1 cellular context compared by ENCODE assay signal in the genomic region with DNA sequence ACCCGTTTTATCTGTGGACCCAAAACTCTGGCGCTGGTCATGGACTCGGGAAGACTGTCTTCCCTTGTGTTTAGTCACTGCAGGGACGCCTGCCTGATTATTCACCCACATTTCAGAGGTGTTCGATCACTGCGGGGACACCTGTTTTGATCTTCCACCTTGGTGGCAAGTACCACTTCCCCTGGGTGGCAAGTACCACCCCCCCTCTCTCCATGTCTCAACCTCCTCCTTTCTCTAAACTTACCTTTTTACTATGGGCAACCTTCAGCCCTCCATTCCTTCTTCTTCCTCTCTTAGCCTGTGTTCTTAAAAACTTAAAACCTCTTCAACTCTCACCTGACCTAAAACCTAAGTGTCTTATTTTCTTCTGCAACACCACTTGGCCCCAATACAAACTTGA.
TF ChIP-seq lines count a peak whose summit lies in the region.

No MANE protein-coding gene starts in this region.

TF ChIP-seq in IMR-90, 13 proteins besides CTCF, POLR2A, EP300 and RAD21:
- TF ChIP-seq RCOR1 (IDR thresholded peaks at IDR 0.05; ENCODE audit: insufficient replicate concordance, low read length) (no peak), MAFK (IDR thresholded peaks at IDR 0.05; ENCODE audit: low read depth, low read length) (no peak), CHD1 (IDR thresholded peaks at IDR 0.05; ENCODE audit: low read depth, low read length) (no peak), FOS (IDR thresholded peaks at IDR 0.05; ENCODE audit: low read depth, low read length) (no peak), MAZ (IDR thresholded peaks at IDR 0.05; ENCODE audit: borderline replicate concordance, low read depth, low read length) (no peak), CEBPB (IDR thresholded peaks at IDR 0.05; ENCODE audit: low read depth, low read length) (no peak), BHLHE40 (IDR thresholded peaks at IDR 0.05; ENCODE audit: low read depth, low read length) (no peak), MXI1 (IDR thresholded peaks at IDR 0.05; ENCODE audit: borderline replicate concordance, low read depth, low read length) (no peak), RFX5 (IDR thresholded peaks at IDR 0.05; ENCODE audit: low read depth, low read length) (no peak), SMC3 (IDR thresholded peaks at IDR 0.05; ENCODE audit: low read depth, low read length) (no peak), NFE2L2 (IDR thresholded peaks at IDR 0.05; ENCODE audit: low read depth, low read length) (no peak)
- TF ChIP-seq, protein P1, sequence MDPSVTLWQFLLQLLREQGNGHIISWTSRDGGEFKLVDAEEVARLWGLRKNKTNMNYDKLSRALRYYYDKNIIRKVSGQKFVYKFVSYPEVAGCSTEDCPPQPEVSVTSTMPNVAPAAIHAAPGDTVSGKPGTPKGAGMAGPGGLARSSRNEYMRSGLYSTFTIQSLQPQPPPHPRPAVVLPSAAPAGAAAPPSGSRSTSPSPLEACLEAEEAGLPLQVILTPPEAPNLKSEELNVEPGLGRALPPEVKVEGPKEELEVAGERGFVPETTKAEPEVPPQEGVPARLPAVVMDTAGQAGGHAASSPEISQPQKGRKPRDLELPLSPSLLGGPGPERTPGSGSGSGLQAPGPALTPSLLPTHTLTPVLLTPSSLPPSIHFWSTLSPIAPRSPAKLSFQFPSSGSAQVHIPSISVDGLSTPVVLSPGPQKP (IDR thresholded peaks at IDR 0.05; ENCODE audit: borderline replicate concordance, low read depth, low read length) = no peak
- TF ChIP-seq, protein P2, sequence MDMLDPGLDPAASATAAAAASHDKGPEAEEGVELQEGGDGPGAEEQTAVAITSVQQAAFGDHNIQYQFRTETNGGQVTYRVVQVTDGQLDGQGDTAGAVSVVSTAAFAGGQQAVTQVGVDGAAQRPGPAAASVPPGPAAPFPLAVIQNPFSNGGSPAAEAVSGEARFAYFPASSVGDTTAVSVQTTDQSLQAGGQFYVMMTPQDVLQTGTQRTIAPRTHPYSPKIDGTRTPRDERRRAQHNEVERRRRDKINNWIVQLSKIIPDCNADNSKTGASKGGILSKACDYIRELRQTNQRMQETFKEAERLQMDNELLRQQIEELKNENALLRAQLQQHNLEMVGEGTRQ (IDR thresholded peaks at IDR 0.05; ENCODE audit: low read depth, low read length) = no peak
